ENCODE assay signal across 30 cellular contexts in genomic region chr10:102382871-102383270, GRCh38.
"Had no signal": no experiment of that assay in that cellular context is flagged by ENCODE, and none has a peak within 500 bp of the region (broad histone marks: within the 10 kb centered on the region; RNA-seq: fewer than 3 reads in every experiment).

No MANE protein-coding gene starts in this region.

- H3K4me2 ChIP-seq: neural progenitor cell had no signal

- H3K27ac Mint-ChIP-seq: natural killer cell treated with Interleukin-12 subunit alpha and Interleukin-12 subunit beta and Interleukin-15 and Interleukin-18, amount 100 ng/mL, for 72 hours; nephron progenitor cell; neural progenitor cell; progenitor cell of endocrine pancreas; stimulated activated memory B cell treated with anti-CD40 and anti-IgM and Interleukin-4, amounts not matched to agents 10 μg/mL and 1 μg/mL and 100 μg/mL, for 72 hours; type B pancreatic cell had no signal

- ATAC-seq: naive thymus-derived CD8-positive, alpha-beta T cell; natural killer cell treated with Interleukin-12 subunit alpha and Interleukin-12 subunit beta and Interleukin-15 and Interleukin-18, amount 100 ng/mL, for 72 hours; psoas muscle; stimulated activated memory B cell treated with anti-CD40 and anti-IgM and Interleukin-4, amounts not matched to agents 10 μg/mL and 1 μg/mL and 100 μg/mL, for 72 hours; stimulated activated naive CD8-positive, alpha-beta T cell treated with anti-CD3 and anti-CD28 coated beads, Interleukin-15, amount 100 ng/mL, for 72 hours; stimulated activated naive CD8-positive, alpha-beta T cell treated with anti-CD3 and anti-CD28 coated beads, Interleukin-15, Interleukin-2, amounts not matched to agents 100 U/mL and 50 U/mL, for 24 hours; upper lobe of right lung had no signal

- H3K4me3 Mint-ChIP-seq: naive thymus-derived CD8-positive, alpha-beta T cell; natural killer cell treated with Interleukin-12 subunit alpha and Interleukin-12 subunit beta and Interleukin-15 and Interleukin-18, amount 100 ng/mL, for 72 hours; nephron progenitor cell; neural progenitor cell; stimulated activated memory B cell treated with anti-CD40 and anti-IgM and Interleukin-4, amounts not matched to agents 10 μg/mL and 1 μg/mL and 100 μg/mL, for 72 hours; stimulated activated naive CD8-positive, alpha-beta T cell treated with anti-CD3 and anti-CD28 coated beads, Interleukin-15, amount 100 ng/mL, for 72 hours; type B pancreatic cell had no signal

- H3K4me3 ChIP-seq: neural progenitor cell, ovary, psoas muscle, right lobe of liver, sigmoid colon, suprapubic skin, testis, tibial artery, transverse colon, upper lobe of right lung, uterus had no signal

- H3K36me3 Mint-ChIP-seq: natural killer cell treated with Interleukin-12 subunit alpha and Interleukin-12 subunit beta and Interleukin-15 and Interleukin-18, amount 100 ng/mL, for 72 hours had no signal

- H3K36me3 ChIP-seq: neural progenitor cell, ovary, uterus had no signal

- H3K9me3 ChIP-seq: ovary, psoas muscle, right lobe of liver, sigmoid colon, suprapubic skin, testis, tibial artery, transverse colon, upper lobe of right lung, uterus had no signal

- H3K9ac ChIP-seq: neural progenitor cell, parathyroid adenoma had no signal

- H3K9me3 Mint-ChIP-seq: naive thymus-derived CD8-positive, alpha-beta T cell; natural killer cell treated with Interleukin-12 subunit alpha and Interleukin-12 subunit beta and Interleukin-15 and Interleukin-18, amount 100 ng/mL, for 72 hours; nephron progenitor cell; neural progenitor cell; stimulated activated memory B cell treated with anti-CD40 and anti-IgM and Interleukin-4, amounts not matched to agents 10 μg/mL and 1 μg/mL and 100 μg/mL, for 72 hours; stimulated activated naive CD8-positive, alpha-beta T cell treated with anti-CD3 and anti-CD28 coated beads, Interleukin-15, amount 100 ng/mL, for 72 hours; type B pancreatic cell had no signal

- H3K27me3 ChIP-seq: ovary, right lobe of liver, sigmoid colon, suprapubic skin, testis, tibial artery, transverse colon, upper lobe of right lung, uterus had no signal

- H2AFZ ChIP-seq: neural progenitor cell, parathyroid adenoma had no signal

- H3K79me2 ChIP-seq: parathyroid adenoma had no signal

- H3K27ac ChIP-seq: neural progenitor cell, ovary, parathyroid adenoma, psoas muscle, right lobe of liver, sigmoid colon, suprapubic skin, testis, tibial artery, transverse colon, upper lobe of right lung, uterus had no signal

- DNase-seq: naive thymus-derived CD8-positive, alpha-beta T cell; nephron progenitor cell; occipital lobe; ovary; psoas muscle; right cardiac atrium; right lobe of liver; sigmoid colon; small intestine; stimulated activated CD4-positive, alpha-beta T cell treated with anti-CD3 and anti-CD28 coated beads, Interleukin-12 subunit alpha, Interleukin-12 subunit beta, amount 100 ng/mL, for 4 hours; stimulated activated CD4-positive, alpha-beta T cell treated with anti-CD3 and anti-CD28 coated beads, Interleukin-1b, Interleukin-23, amount 100 ng/mL, for 48 hours; stimulated activated CD4-positive, alpha-beta T cell treated with anti-CD3 and anti-CD28 coated beads, Interleukin-4, amount 100 ng/mL, for 1 hour; stimulated activated CD4-positive, alpha-beta T cell treated with anti-CD3 and anti-CD28 coated beads, Interleukin-4, amount 100 ng/mL, for 4 hours; stimulated activated CD8-positive, alpha-beta memory T cell treated with anti-CD3 and anti-CD28 coated beads, Interleukin-4, amount 100 ng/mL, for 48 hours; stimulated activated naive CD4-positive, alpha-beta T cell; stimulated activated naive CD8-positive, alpha-beta T cell treated with anti-CD3 and anti-CD28 coated beads, Interleukin-15, amount 100 ng/mL, for 72 hours; stimulated activated naive CD8-positive, alpha-beta T cell treated with anti-CD3 and anti-CD28 coated beads, Interleukin-15, Interleukin-2, amounts not matched to agents 100 U/mL and 50 U/mL, for 24 hours; substantia nigra; testis; tibial artery; transverse colon; upper lobe of right lung; uterus had no signal

- H3K27me3 Mint-ChIP-seq: naive thymus-derived CD8-positive, alpha-beta T cell; natural killer cell treated with Interleukin-12 subunit alpha and Interleukin-12 subunit beta and Interleukin-15 and Interleukin-18, amount 100 ng/mL, for 72 hours; progenitor cell of endocrine pancreas; stimulated activated memory B cell treated with anti-CD40 and anti-IgM and Interleukin-4, amounts not matched to agents 10 μg/mL and 1 μg/mL and 100 μg/mL, for 72 hours; stimulated activated naive CD8-positive, alpha-beta T cell treated with anti-CD3 and anti-CD28 coated beads, Interleukin-15, amount 100 ng/mL, for 72 hours; type B pancreatic cell had no signal

- H3K4me1 ChIP-seq: neural progenitor cell, parathyroid adenoma, psoas muscle, right lobe of liver, testis, uterus had no signal

- H3K4me1 Mint-ChIP-seq: nephron progenitor cell, neural progenitor cell had no signal
